In the genomic region with DNA sequence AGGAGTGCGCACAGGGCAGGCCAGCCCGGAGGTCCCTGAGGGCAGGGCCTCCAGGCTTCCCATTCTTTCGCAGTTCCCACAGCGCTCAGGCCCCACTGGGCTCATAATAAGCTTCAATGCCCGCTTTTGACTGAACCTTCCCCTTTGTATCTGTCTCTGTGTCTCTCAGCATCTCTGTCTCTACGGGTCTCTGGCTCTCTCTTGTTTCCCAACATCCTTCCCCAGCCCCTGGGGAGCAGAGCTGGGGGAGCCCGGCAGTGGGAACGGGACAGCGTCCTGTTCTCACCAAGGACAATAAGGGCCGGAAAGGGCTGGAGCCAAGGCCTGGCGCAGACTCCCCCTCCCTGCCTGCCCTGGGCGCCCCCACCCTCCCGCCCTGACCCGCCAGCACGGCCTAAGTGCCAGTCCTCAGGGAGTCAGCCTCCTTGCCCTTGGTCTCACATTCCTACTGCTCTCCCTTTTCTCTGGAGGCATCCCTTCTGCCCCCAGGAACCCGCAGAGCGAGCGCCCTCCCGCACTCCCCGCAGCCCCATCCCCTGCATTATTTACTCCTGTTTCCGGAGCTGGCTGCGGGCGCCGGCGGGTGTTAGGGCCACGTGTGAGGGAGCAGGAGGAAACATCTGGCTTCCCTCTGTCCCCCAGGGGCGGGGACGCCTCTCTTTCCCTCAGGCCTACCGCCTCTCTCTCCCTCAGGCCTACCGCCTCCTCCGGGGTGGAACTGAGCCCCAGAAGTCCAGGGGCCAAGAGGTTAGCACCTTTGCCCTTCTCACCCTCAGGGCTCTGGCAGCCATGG, we compare ENCODE assay signal across 9 cellular contexts. TPM values are rescaled to one million over a fixed set of nuclear protein-coding genes. Genes with fewer than 3 reads are reported as not detected.
DNase-seq lines count a peak whose midpoint lies in the region; ATAC-seq and TF ChIP-seq lines count a peak whose summit lies in the region.
"Had no signal": no experiment of that assay in that cellular context is flagged by ENCODE, and none has a peak within 500 bp of the region (broad histone marks: within the 10 kb centered on the region; RNA-seq: fewer than 3 reads in every experiment).

No MANE protein-coding gene starts in this region.

- ATAC-seq in body of pancreas (peak; percentile 20), HG03571 (IDR thresholded peaks at IDR 0.05; ENCODE audit: unreplicated experiment) (no peak)

- POLR2A ChIA-PET in activated CD4-positive, alpha-beta T cell treated with anti-CD3 and anti-CD28 coated beads, Interleukin-2, amount 10 ng/mL, durations not matched to agents 7 days and 5 days (lab: Charles Lee), result no interaction called here
- POLR2A ChIA-PET in GM10248 (lab: Yijun Ruan, JAX), result no interaction called here

- no peak for TF ChIP-seq EP300 in suprapubic skin (IDR thresholded peaks at IDR 0.05)

- peaks cover 0 to 7% of the 10 kb centered on the region in 2 donors for H3K36me3 ChIP-seq in body of pancreas (replicated peaks in 1 of 2; ENCODE audit: insufficient read depth in 1 of 2, low read depth in 2 of 2)
- peaks cover 21% of the 10 kb centered on the region for H3K36me3 ChIP-seq in suprapubic skin

- CTCF ChIA-PET in activated CD4-positive, alpha-beta T cell treated with anti-CD3 and anti-CD28 coated beads, Interleukin-2, amount 10 ng/mL, durations not matched to agents 7 days and 5 days (lab: Charles Lee), result interaction anchor here (0.6 to 8.4 kb wide), 15 partner anchors 9 to 562 kb away, joined by 3 to 67 read pairs (median 5); a partner anchor contains a TSS
- CTCF ChIA-PET in GM10248 (lab: Yijun Ruan, JAX), result interaction anchor here (0.5 to 9.6 kb wide), 21 partner anchors 11 to 429 kb away, joined by 3 to 184 read pairs (median 7); a partner anchor contains a TSS

- intact Hi-C loops in activated CD4-positive, alpha-beta T cell treated with anti-CD3 and anti-CD28 coated beads, Interleukin-2, amount 10 ng/mL, durations not matched to agents 24 days and 14 days (cut with micrococcal nuclease), result loop anchor here (1.0 to 5.0 kb wide), 2 partner anchors 39 to 75 kb away; a partner anchor contains a TSS
- intact Hi-C loops in body of pancreas (cut with DNase I), result loop anchor here (5.0 kb wide), 2 partner anchors 34 to 74 kb away; no protein-coding TSS in a partner anchor

- H3K27ac ChIP-seq in body of pancreas, result peak overlapping the region in 1 of 4 donors; percentile 45
- peak overlapping the region; percentile 25 for H3K27ac ChIP-seq in suprapubic skin
- H3K27ac ChIP-seq: C4-2B had no signal

- H3K27me3 ChIP-seq in body of pancreas (no peaks in the 10 kb centered on the region), suprapubic skin (no peaks in the 10 kb centered on the region)

- peaks cover 18% of the 10 kb centered on the region for H3K4me1 Mint-ChIP-seq in activated CD4-positive, alpha-beta T cell treated with anti-CD3 and anti-CD28 coated beads, Interleukin-2, amount 10 ng/mL, durations not matched to agents 24 days and 14 days
- H3K4me1 Mint-ChIP-seq in activated CD4-positive, alpha-beta T cell treated with anti-CD3 and anti-CD28 coated beads, Interleukin-2, amount 10 ng/mL, durations not matched to agents 7 days and 5 days, result peaks cover 22% of the 10 kb centered on the region

- H3K4me3 Mint-ChIP-seq in activated CD4-positive, alpha-beta T cell treated with anti-CD3 and anti-CD28 coated beads, Interleukin-2, amount 10 ng/mL, durations not matched to agents 24 days and 14 days, result no peak overlapping the region
- H3K4me3 Mint-ChIP-seq in activated CD4-positive, alpha-beta T cell treated with anti-CD3 and anti-CD28 coated beads, Interleukin-2, amount 10 ng/mL, durations not matched to agents 7 days and 5 days, result no peak overlapping the region

- H3K4me3 ChIP-seq in body of pancreas (no peak overlapping the region), suprapubic skin (no peak overlapping the region)

- TF ChIP-seq CTCF in body of pancreas (IDR thresholded peaks at IDR 0.05) (no peak), suprapubic skin (IDR thresholded peaks at IDR 0.05) (no peak), GM10248 (IDR thresholded peaks at IDR 0.05; ENCODE audit: control extremely low read depth, extremely low read depth, low read depth, missing control alignments) (no peak)

- TF ChIP-seq POLR2A in body of pancreas (IDR thresholded peaks at IDR 0.05) (no peak), suprapubic skin (IDR thresholded peaks at IDR 0.05) (no peak)

- H3K9me3 Mint-ChIP-seq in activated CD4-positive, alpha-beta T cell treated with anti-CD3 and anti-CD28 coated beads, Interleukin-2, amount 10 ng/mL, durations not matched to agents 24 days and 14 days, result no peaks in the 10 kb centered on the region
- no peaks in the 10 kb centered on the region for H3K9me3 Mint-ChIP-seq in activated CD4-positive, alpha-beta T cell treated with anti-CD3 and anti-CD28 coated beads, Interleukin-2, amount 10 ng/mL, durations not matched to agents 7 days and 5 days

- peak; percentile 56 for DNase-seq in activated CD4-positive, alpha-beta T cell treated with anti-CD3 and anti-CD28 coated beads, Interleukin-2, amount 10 ng/mL, durations not matched to agents 24 days and 14 days
- no peak for DNase-seq in activated CD4-positive, alpha-beta T cell treated with anti-CD3 and anti-CD28 coated beads, Interleukin-2, amount 10 ng/mL, durations not matched to agents 7 days and 5 days
- peak in 2 of 4 donors; percentile 28 to 30 for DNase-seq in body of pancreas
- peak; percentile 57 for DNase-seq in islet precursor cell
- DNase-seq in suprapubic skin (ENCODE audit: low spot score in 2 of 2), result peak; percentile 78 to 80
- no peak for DNase-seq in GM10248 (ENCODE audit: extremely low spot score)
- no peak for DNase-seq in NCI-H1694 treated with DMSO at 0.1 percent for 48 hours (lab: John Stamatoyannopoulos, UW)

- no peak overlapping the region for H3K27ac Mint-ChIP-seq in activated CD4-positive, alpha-beta T cell treated with anti-CD3 and anti-CD28 coated beads, Interleukin-2, amount 10 ng/mL, durations not matched to agents 24 days and 14 days
- no peak overlapping the region for H3K27ac Mint-ChIP-seq in activated CD4-positive, alpha-beta T cell treated with anti-CD3 and anti-CD28 coated beads, Interleukin-2, amount 10 ng/mL, durations not matched to agents 7 days and 5 days

- H3K9me3 ChIP-seq in body of pancreas (no peaks in the 10 kb centered on the region), suprapubic skin (no peaks in the 10 kb centered on the region)

- H3K4me1 ChIP-seq in body of pancreas (peaks cover 11% of the 10 kb centered on the region), suprapubic skin (peaks cover 16% of the 10 kb centered on the region)

- H3K27me3 Mint-ChIP-seq in activated CD4-positive, alpha-beta T cell treated with anti-CD3 and anti-CD28 coated beads, Interleukin-2, amount 10 ng/mL, durations not matched to agents 24 days and 14 days, result peaks cover 4% of the 10 kb centered on the region
- no peaks in the 10 kb centered on the region for H3K27me3 Mint-ChIP-seq in activated CD4-positive, alpha-beta T cell treated with anti-CD3 and anti-CD28 coated beads, Interleukin-2, amount 10 ng/mL, durations not matched to agents 7 days and 5 days

- 46 to 67% methylated on average over 23 to 30 of the region's 31 CpGs for WGBS in body of pancreas, 2 donors
- 57% methylated on average over 26 of the region's 31 CpGs for WGBS in suprapubic skin

- peaks cover 20% of the 10 kb centered on the region for H3K36me3 Mint-ChIP-seq in activated CD4-positive, alpha-beta T cell treated with anti-CD3 and anti-CD28 coated beads, Interleukin-2, amount 10 ng/mL, durations not matched to agents 24 days and 14 days (ENCODE audit: low read depth)
- H3K36me3 Mint-ChIP-seq in activated CD4-positive, alpha-beta T cell treated with anti-CD3 and anti-CD28 coated beads, Interleukin-2, amount 10 ng/mL, durations not matched to agents 7 days and 5 days (ENCODE audit: low read depth), result peaks cover 11% of the 10 kb centered on the region

RNA-seq across cellular contexts. Expression of a gene that starts 6.5 kb away (rescaled TPM):
- total RNA-seq in activated CD4-positive, alpha-beta T cell treated with anti-CD3 and anti-CD28 coated beads, Interleukin-2, amount 10 ng/mL, durations not matched to agents 24 days and 14 days, result 244 and 245 TPM in 2 replicates
- total RNA-seq in activated CD4-positive, alpha-beta T cell treated with anti-CD3 and anti-CD28 coated beads, Interleukin-2, amount 10 ng/mL, durations not matched to agents 7 days and 5 days, result 100 to 1,000 TPM; 183 to 308 TPM
- total RNA-seq in body of pancreas (10 to 100 TPM; 46.4 to 71.5 TPM), suprapubic skin (100 to 1,000 TPM in 2 of 4 donors, 10 to 100 TPM in 2; 77.1 to 180 (median 113) TPM)

RNA-seq across cellular contexts. Expression of a gene that starts 7.1 kb away (rescaled TPM):
- 9.4 and 10.7 TPM in 2 replicates for total RNA-seq in activated CD4-positive, alpha-beta T cell treated with anti-CD3 and anti-CD28 coated beads, Interleukin-2, amount 10 ng/mL, durations not matched to agents 24 days and 14 days
- 10 to 100 TPM; 14.2 to 15.5 TPM for total RNA-seq in activated CD4-positive, alpha-beta T cell treated with anti-CD3 and anti-CD28 coated beads, Interleukin-2, amount 10 ng/mL, durations not matched to agents 7 days and 5 days
- under 1 TPM in 1 of 2 donors, not detected in 1; 0.26 TPM for total RNA-seq in body of pancreas
- total RNA-seq in suprapubic skin, result under 1 TPM in 2 of 4 donors, not detected in 2; 0.34 to 0.80 TPM

RNA-seq across cellular contexts. Expression of a gene that starts 26.2 kb away (rescaled TPM):
- total RNA-seq in activated CD4-positive, alpha-beta T cell treated with anti-CD3 and anti-CD28 coated beads, Interleukin-2, amount 10 ng/mL, durations not matched to agents 24 days and 14 days, result 34.5 and 37.2 TPM in 2 replicates
- 10 to 100 TPM; 50.1 to 58.9 TPM for total RNA-seq in activated CD4-positive, alpha-beta T cell treated with anti-CD3 and anti-CD28 coated beads, Interleukin-2, amount 10 ng/mL, durations not matched to agents 7 days and 5 days
- 100 to 1,000 TPM in 1 of 2 donors, 1 to 10 TPM in 1; 6.2 to 106 TPM for total RNA-seq in body of pancreas
- total RNA-seq in suprapubic skin, result 10 to 100 TPM; 23.7 to 43.7 (median 30.2) TPM

RNA-seq across cellular contexts. Expression of a gene that starts 30.9 kb away (rescaled TPM):
- total RNA-seq in activated CD4-positive, alpha-beta T cell treated with anti-CD3 and anti-CD28 coated beads, Interleukin-2, amount 10 ng/mL, durations not matched to agents 24 days and 14 days, result 46.2 and 46.3 TPM in 2 replicates
- total RNA-seq in activated CD4-positive, alpha-beta T cell treated with anti-CD3 and anti-CD28 coated beads, Interleukin-2, amount 10 ng/mL, durations not matched to agents 7 days and 5 days, result 10 to 100 TPM; 37.2 to 42.3 TPM
- 10 to 100 TPM; 13.7 to 25.7 TPM for total RNA-seq in body of pancreas
- 10 to 100 TPM; 27.9 to 56.1 (median 32.6) TPM for total RNA-seq in suprapubic skin

RNA-seq across cellular contexts. Expression of a gene that starts 38.9 kb away (rescaled TPM):
- total RNA-seq in activated CD4-positive, alpha-beta T cell treated with anti-CD3 and anti-CD28 coated beads, Interleukin-2, amount 10 ng/mL, durations not matched to agents 24 days and 14 days, result 0.24 TPM in 1 of 2 replicates, not detected in the other
- total RNA-seq in activated CD4-positive, alpha-beta T cell treated with anti-CD3 and anti-CD28 coated beads, Interleukin-2, amount 10 ng/mL, durations not matched to agents 7 days and 5 days, result under 1 TPM in 1 of 2 experiments, not detected in 1; 0.15 TPM
- total RNA-seq in body of pancreas (10 to 100 TPM; 10.5 to 20.2 TPM), suprapubic skin (100 to 1,000 TPM in 3 of 4 donors, 10 to 100 TPM in 1; 88.9 to 198 (median 120) TPM)

Comparison
In these comparisons a context has a peak if more than half of its experiments do, and no peak if none do; other contexts are left out.
1. DNase-seq: peak in activated CD4-positive, alpha-beta T cell treated with anti-CD3 and anti-CD28 coated beads, Interleukin-2, amount 10 ng/mL, durations not matched to agents 24 days and 14 days (single experiment), islet precursor cell (single experiment) and suprapubic skin (2 of 2); none in activated CD4-positive, alpha-beta T cell treated with anti-CD3 and anti-CD28 coated beads, Interleukin-2, amount 10 ng/mL, durations not matched to agents 7 days and 5 days (single experiment), GM10248 (single experiment) and NCI-H1694 treated with DMSO at 0.1 percent for 48 hours (single experiment).